ENCODE assay signal across 1 cellular context in the genomic region with DNA sequence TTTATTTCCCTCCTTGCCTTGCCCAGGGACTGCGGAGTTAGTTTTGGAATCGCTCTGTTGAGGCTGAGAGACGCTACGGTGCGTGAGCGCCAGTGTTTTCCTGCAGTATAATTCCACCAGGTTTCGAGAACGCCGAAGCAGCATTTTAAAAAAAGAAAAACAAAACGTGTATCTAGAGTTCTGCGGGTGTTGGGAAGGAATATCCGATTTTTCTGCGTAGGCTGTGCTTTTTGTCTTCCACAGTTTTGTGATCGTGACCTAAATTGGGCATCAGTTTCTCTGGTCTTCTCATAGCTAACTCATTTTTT.
TF ChIP-seq lines count a peak whose summit lies in the region.

No MANE protein-coding gene starts in this region.

TF ChIP-seq in H1, 55 proteins besides CTCF, POLR2A, EP300 and RAD21:
- no peak for TF ChIP-seq RNF2 (IDR thresholded peaks at IDR 0.05; ENCODE audit: borderline replicate concordance, low read depth, low read length, missing control alignments, poor library complexity, severe bottlenecking)
- 0 out of 4 replicates have a peak, but pooled peaks of 1 of the 2 experiments have one; percentile 1 for TF ChIP-seq HDAC2 (IDR thresholded peaks at IDR 0.05; ENCODE audit: borderline replicate concordance in 1 of 2, low read depth in 2 of 2, low read length in 2 of 2)
- no peak for TF ChIP-seq GABPA (IDR thresholded peaks at IDR 0.05; ENCODE audit: borderline replicate concordance, insufficient read depth, low read length)
- TF ChIP-seq, protein P1, sequence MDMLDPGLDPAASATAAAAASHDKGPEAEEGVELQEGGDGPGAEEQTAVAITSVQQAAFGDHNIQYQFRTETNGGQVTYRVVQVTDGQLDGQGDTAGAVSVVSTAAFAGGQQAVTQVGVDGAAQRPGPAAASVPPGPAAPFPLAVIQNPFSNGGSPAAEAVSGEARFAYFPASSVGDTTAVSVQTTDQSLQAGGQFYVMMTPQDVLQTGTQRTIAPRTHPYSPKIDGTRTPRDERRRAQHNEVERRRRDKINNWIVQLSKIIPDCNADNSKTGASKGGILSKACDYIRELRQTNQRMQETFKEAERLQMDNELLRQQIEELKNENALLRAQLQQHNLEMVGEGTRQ (IDR thresholded peaks at IDR 0.05; ENCODE audit: low read length) = no peak
- no peak for TF ChIP-seq KDM4A (IDR thresholded peaks at IDR 0.05; ENCODE audit: low read depth, low read length, severe bottlenecking)
- TF ChIP-seq FOSL1 (IDR thresholded peaks at IDR 0.05; ENCODE audit: insufficient read depth, low read depth, low read length) = no peak
- no peak for TF ChIP-seq MAFK (IDR thresholded peaks at IDR 0.05; ENCODE audit: low read depth, low read length)
- TF ChIP-seq HDAC6 (IDR thresholded peaks at IDR 0.05; ENCODE audit: low read depth, low read length) = no peak
